ENCODE assay signal across 23 cellular contexts in the genomic region with DNA sequence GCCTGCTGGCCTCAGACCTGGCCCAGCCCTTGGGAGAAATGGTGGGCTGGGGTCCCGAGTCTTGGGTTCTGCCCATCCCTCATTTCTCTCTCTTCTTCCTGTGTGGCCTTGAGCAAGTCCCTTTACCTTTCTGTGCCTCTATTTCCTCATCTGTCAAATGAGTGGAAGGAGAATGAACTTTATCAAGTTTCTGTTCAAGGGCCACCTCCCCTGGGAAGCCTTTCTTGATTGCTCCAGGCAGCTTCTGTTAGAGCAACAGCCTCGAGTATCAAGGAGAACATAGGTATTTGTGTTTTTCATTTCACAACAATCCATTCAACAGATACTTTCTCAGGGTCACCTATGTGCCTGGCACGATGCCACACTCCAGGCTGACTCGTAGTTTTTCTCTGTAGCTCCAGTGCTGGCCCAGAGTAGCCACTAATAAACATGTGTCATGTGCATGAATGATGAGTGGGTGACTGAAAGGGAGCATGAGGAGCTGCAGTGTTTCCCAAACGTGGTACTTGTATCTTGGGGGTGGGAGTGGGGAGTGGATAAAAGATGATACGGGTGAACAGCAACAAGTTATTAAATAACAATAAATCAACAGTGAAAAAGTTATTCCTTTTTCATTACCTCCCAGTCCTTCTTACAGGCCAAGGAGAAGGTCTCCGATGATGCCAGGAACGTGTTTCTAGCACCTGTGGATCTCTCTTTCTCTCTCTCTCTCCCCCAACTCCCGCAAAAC. TPM values are rescaled to one million over a fixed set of nuclear protein-coding genes. Genes with fewer than 3 reads are reported as not detected.
"Had no signal": no experiment of that assay in that cellular context is flagged by ENCODE, and none has a peak within 500 bp of the region (broad histone marks: within the 10 kb centered on the region; RNA-seq: fewer than 3 reads in every experiment).

No MANE protein-coding gene starts in this region.

- FAIRE-seq: astrocyte, keratinocyte had no signal

- H3K27ac Mint-ChIP-seq: activated CD4-positive, alpha-beta memory T cell treated with anti-CD3 and anti-CD28 coated beads for 36 hours; activated CD4-positive, alpha-beta T cell treated with anti-CD3 and anti-CD28 coated beads for 36 hours; activated CD8-positive, alpha-beta memory T cell treated with anti-CD3 and anti-CD28 coated beads, Interleukin-2, amount 10 ng/mL, durations not matched to agents 7 days and 5 days; endodermal cell; nephron had no signal

- H3K27me3 ChIP-seq: dorsolateral prefrontal cortex, hepatocyte, testis, upper lobe of left lung had no signal

- DNase-seq: activated CD4-positive, alpha-beta memory T cell treated with anti-CD3 and anti-CD28 coated beads for 36 hours; activated CD4-positive, alpha-beta T cell treated with anti-CD3 and anti-CD28 coated beads for 36 hours; activated CD8-positive, alpha-beta memory T cell treated with anti-CD3 and anti-CD28 coated beads, Interleukin-2, amount 10 ng/mL, durations not matched to agents 7 days and 5 days; activated effector memory CD4-positive, alpha-beta T cell treated with Interleukin-2 at 50 U/mL for 16 hours; activated naive CD4-positive, alpha-beta T cell treated with anti-CD3 and anti-CD28 coated beads, Interleukin-2, amount 50 U/mL, for 16 hours; activated T-cell treated with anti-CD3 and anti-CD28 coated beads, Interleukin-2, amount 50 U/mL, for 1 hour; dorsolateral prefrontal cortex; endodermal cell; mesendoderm; stimulated activated CD4-positive, alpha-beta T cell treated with anti-CD3 and anti-CD28 coated beads, Interleukin-1b, Interleukin-23, amount 100 ng/mL, for 48 hours; stimulated activated naive CD8-positive, alpha-beta T cell treated with anti-CD3 and anti-CD28 coated beads, Interleukin-15, amount 100 ng/mL, for 72 hours; T-helper 2 cell; testis; upper lobe of left lung had no signal

- H3K36me3 Mint-ChIP-seq: activated CD4-positive, alpha-beta memory T cell treated with anti-CD3 and anti-CD28 coated beads for 36 hours; activated CD8-positive, alpha-beta memory T cell treated with anti-CD3 and anti-CD28 coated beads, Interleukin-2, amount 10 ng/mL, durations not matched to agents 7 days and 5 days had no signal

- H3K4me1 Mint-ChIP-seq: activated CD4-positive, alpha-beta T cell treated with anti-CD3 and anti-CD28 coated beads for 36 hours; activated CD8-positive, alpha-beta memory T cell treated with anti-CD3 and anti-CD28 coated beads, Interleukin-2, amount 10 ng/mL, durations not matched to agents 7 days and 5 days; nephron; stimulated activated naive CD8-positive, alpha-beta T cell treated with anti-CD3 and anti-CD28 coated beads, Interleukin-15, amount 100 ng/mL, for 72 hours had no signal

- H3K4me3 Mint-ChIP-seq: activated CD4-positive, alpha-beta memory T cell treated with anti-CD3 and anti-CD28 coated beads for 36 hours; activated CD4-positive, alpha-beta T cell treated with anti-CD3 and anti-CD28 coated beads for 36 hours; activated CD8-positive, alpha-beta memory T cell treated with anti-CD3 and anti-CD28 coated beads, Interleukin-2, amount 10 ng/mL, durations not matched to agents 7 days and 5 days; endodermal cell; nephron; stimulated activated naive CD8-positive, alpha-beta T cell treated with anti-CD3 and anti-CD28 coated beads, Interleukin-15, amount 100 ng/mL, for 72 hours had no signal

- H3K36me3 ChIP-seq: gastroesophageal sphincter, upper lobe of left lung had no signal

- H3K9me3 Mint-ChIP-seq: activated CD4-positive, alpha-beta memory T cell treated with anti-CD3 and anti-CD28 coated beads for 36 hours; endodermal cell; nephron; stimulated activated naive CD8-positive, alpha-beta T cell treated with anti-CD3 and anti-CD28 coated beads, Interleukin-15, amount 100 ng/mL, for 72 hours had no signal

- H3K4me3 ChIP-seq: dorsolateral prefrontal cortex, gastroesophageal sphincter, hepatocyte, testis, upper lobe of left lung had no signal

RNA-seq across cellular contexts. Expression of a gene that starts 25.7 kb away (rescaled TPM):
- total RNA-seq: activated CD4-positive, alpha-beta memory T cell treated with anti-CD3 and anti-CD28 coated beads for 36 hours; activated CD4-positive, alpha-beta T cell treated with anti-CD3 and anti-CD28 coated beads for 36 hours; activated CD8-positive, alpha-beta memory T cell treated with anti-CD3 and anti-CD28 coated beads, Interleukin-2, amount 10 ng/mL, durations not matched to agents 7 days and 5 days; astrocyte; hepatocyte; liver had no signal

RNA-seq across cellular contexts. Expression of a gene that starts 39.8 kb away (rescaled TPM):
- total RNA-seq: activated CD4-positive, alpha-beta memory T cell treated with anti-CD3 and anti-CD28 coated beads for 36 hours; activated CD4-positive, alpha-beta T cell treated with anti-CD3 and anti-CD28 coated beads for 36 hours; activated CD8-positive, alpha-beta memory T cell treated with anti-CD3 and anti-CD28 coated beads, Interleukin-2, amount 10 ng/mL, durations not matched to agents 7 days and 5 days; astrocyte; cardiac septum; endodermal cell; gastroesophageal sphincter; hepatocyte; liver; omental fat pad; pulmonary artery endothelial cell; upper lobe of left lung had no signal
